Comparison of ENCODE assay signal across 19 cellular contexts in the genomic region with DNA sequence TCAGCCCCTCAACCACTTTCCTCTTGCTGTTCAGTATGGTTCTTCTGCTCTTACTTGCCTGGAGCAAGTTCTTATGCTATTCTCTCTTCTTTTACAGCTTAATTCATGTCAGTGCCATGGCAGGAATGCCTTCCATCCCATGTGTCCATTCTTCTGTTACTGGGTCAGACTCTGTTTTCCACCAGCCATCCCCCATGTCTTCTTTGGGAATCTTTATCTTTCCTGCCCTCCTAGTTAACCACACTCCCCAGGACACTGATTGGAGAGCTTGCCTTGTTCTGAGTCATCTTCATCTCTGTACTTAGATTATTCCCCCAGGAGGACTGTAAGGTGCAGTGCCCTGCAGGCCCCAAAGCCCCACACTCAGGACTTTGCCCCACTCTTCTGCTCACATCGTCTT. TPM values are rescaled to one million over a fixed set of nuclear protein-coding genes. Genes with fewer than 3 reads are reported as not detected.
A peak's percentile ranks its signal among the peaks of the same experiment; 100 is the strongest.
DNase-seq lines count a peak whose midpoint lies in the region; ATAC-seq and TF ChIP-seq lines count a peak whose summit lies in the region.
"Had no signal": no experiment of that assay in that cellular context is flagged by ENCODE, and none has a peak within 500 bp of the region (broad histone marks: within the 10 kb centered on the region; RNA-seq: fewer than 3 reads in every experiment).

No MANE protein-coding gene starts in this region.

- H3K79me2 ChIP-seq in PC-9 (ENCODE audit: low read depth) (peaks cover 92% of the 10 kb centered on the region), fibroblast of lung (ENCODE audit: control insufficient read depth, insufficient read depth, low read length) (peaks cover 76% of the 10 kb centered on the region)

- H3K4me3 Mint-ChIP-seq in Calu3 (ENCODE audit: low read depth, unreplicated experiment) (peak overlapping the region; percentile 91), neural crest cell (peak overlapping the region; percentile 66)
- H3K4me3 Mint-ChIP-seq: central memory CD8-positive, alpha-beta T cell had no signal

- no peaks in the 10 kb centered on the region for H3K9me2 ChIP-seq in PC-9 (ENCODE audit: insufficient read depth)

- H3K9ac ChIP-seq in fibroblast of lung (ENCODE audit: insufficient read depth, low read length): no peak overlapping the region

- peak overlapping the region; percentile 99; the same call in 1 of the 2 replicates for H3K4me3 ChIP-seq in PC-9
- peak overlapping the region in 1 of 4 experiments; percentile 6 for H3K4me3 ChIP-seq in fibroblast of lung (replicated peaks in 1 of 4; ENCODE audit: control extremely low read depth in 1 of 4, insufficient read depth in 1 of 4, low read depth in 3 of 4, low read length in 4 of 4)
- H3K4me3 ChIP-seq: gastrocnemius medialis had no signal

- CTCF ChIA-PET in Calu3 (lab: Charles Lee) (interaction anchor here (1.0 to 4.4 kb wide), 3 partner anchors 9 to 78 kb away, joined by 5 to 26 read pairs (median 6); no protein-coding TSS in a partner anchor), PC-9 (lab: Charles Lee) (no interaction called here)

- H4K20me1 ChIP-seq in PC-9 (ENCODE audit: insufficient read depth) (peaks cover 23% of the 10 kb centered on the region), fibroblast of lung (ENCODE audit: control insufficient read depth, extremely low read depth, insufficient read depth, low read length) (no peaks in the 10 kb centered on the region)

- peaks cover 2% of the 10 kb centered on the region for H3K9me3 Mint-ChIP-seq in Calu3 (ENCODE audit: low read depth, unreplicated experiment)
- H3K9me3 Mint-ChIP-seq in neural crest cell: no peaks in the 10 kb centered on the region
- H3K9me3 Mint-ChIP-seq: central memory CD8-positive, alpha-beta T cell had no signal

- TF ChIP-seq CTCF in Calu3 (IDR thresholded peaks at IDR 0.05; ENCODE audit: unreplicated experiment): no peak
- no peak for TF ChIP-seq CTCF in PC-9 (conservative IDR thresholded peaks at IDR 0.05)
- TF ChIP-seq CTCF in fibroblast of lung (conservative IDR thresholded peaks at IDR 0.05 in 1 of 2, IDR thresholded peaks at IDR 0.05 in 1 of 2; ENCODE audit: low read depth in 1 of 2, low read length in 2 of 2): no peak
- TF ChIP-seq CTCF in neural crest cell (conservative IDR thresholded peaks at IDR 0.05): no peak

- intact Hi-C loops in Calu3 (cut with micrococcal nuclease; ENCODE audit: unreplicated experiment) (loop anchor here (5.0 to 10.0 kb wide), 4 partner anchors 44 to 241 kb away; no protein-coding TSS in a partner anchor), PC-9 (cut with micrococcal nuclease; ENCODE audit: unreplicated experiment) (loop anchor here (5.0 to 10.0 kb wide), 3 partner anchors 59 to 269 kb away; no protein-coding TSS in a partner anchor)

- POLR2A ChIA-PET in PC-9 (lab: Charles Lee; ENCODE audit: unreplicated experiment): no interaction called here

- H3K27ac Mint-ChIP-seq in Calu3 (ENCODE audit: unreplicated experiment) (peak overlapping the region; percentile 92), neural crest cell (ENCODE audit: unreplicated experiment) (no peak overlapping the region)

- H2AFZ ChIP-seq in PC-9 (no peak overlapping the region), fibroblast of lung (ENCODE audit: low read length) (no peak overlapping the region)

- H3K27me3 Mint-ChIP-seq in Calu3 (ENCODE audit: unreplicated experiment) (no peaks in the 10 kb centered on the region), neural crest cell (ENCODE audit: low read depth) (no peaks in the 10 kb centered on the region)
- H3K27me3 Mint-ChIP-seq: central memory CD8-positive, alpha-beta T cell had no signal

- BruUV-seq in Calu3 (replicated peaks; lab: Mats Ljungman, UMichigan) (no TSS peak), PC-9 (replicated peaks; lab: Mats Ljungman, UMichigan) (no TSS peak)

- H3K36me3 ChIP-seq in PC-9 (ENCODE audit: low read depth) (peaks cover 18% of the 10 kb centered on the region), fibroblast of lung (ENCODE audit: control insufficient read depth, insufficient read depth, low read length) (peaks cover 4% of the 10 kb centered on the region)
- H3K36me3 ChIP-seq: gastrocnemius medialis had no signal

- H3K36me3 Mint-ChIP-seq in Calu3 (ENCODE audit: insufficient read depth, unreplicated experiment): peaks cover 50% of the 10 kb centered on the region
- H3K36me3 Mint-ChIP-seq in neural crest cell (ENCODE audit: low read depth): peaks cover 7% of the 10 kb centered on the region

- H3K4me1 ChIP-seq in PC-9 (replicated peaks; ENCODE audit: insufficient read depth): peaks cover 65% of the 10 kb centered on the region
- peaks cover 2% of the 10 kb centered on the region for H3K4me1 ChIP-seq in fibroblast of lung (ENCODE audit: control insufficient read depth, extremely low read depth, insufficient read depth, low read length)

- H3K4me1 Mint-ChIP-seq in Calu3 (ENCODE audit: low read depth, unreplicated experiment): peaks cover 57% of the 10 kb centered on the region
- peaks cover 52% of the 10 kb centered on the region for H3K4me1 Mint-ChIP-seq in neural crest cell

- H3K27ac ChIP-seq in PC-9 (no peak overlapping the region), fibroblast of lung (ENCODE audit: insufficient read depth, low read length) (no peak overlapping the region)
- H3K27ac ChIP-seq: gastrocnemius medialis had no signal

- H3K9me3 ChIP-seq in PC-9 (ENCODE audit: insufficient read depth, low read depth) (no peaks in the 10 kb centered on the region), fibroblast of lung (ENCODE audit: control insufficient read depth, insufficient read depth, low read depth, low read length) (no peaks in the 10 kb centered on the region)
- H3K9me3 ChIP-seq: gastrocnemius medialis had no signal

- no peak for DNase-seq in Calu3
- DNase-seq in PC-9: no peak
- peak in 1 of 2 donors; percentile 51 for DNase-seq in fibroblast of lung (ENCODE audit: low read depth in 2 of 2)
- DNase-seq in neural crest cell (ENCODE audit: low read depth, low spot score): no peak
- DNase-seq in NCI-H524 treated with DMSO at 0.1 percent for 48 hours (lab: John Stamatoyannopoulos, UW): no peak
- no peak for DNase-seq in NCI-H2196 treated with DMSO at 0.1 percent for 48 hours (lab: John Stamatoyannopoulos, UW; ENCODE audit: unreplicated experiment)
- no peak for DNase-seq in stimulated activated naive CD4-positive, alpha-beta T cell (lab: John Stamatoyannopoulos, UW)
- DNase-seq: activated naive CD4-positive, alpha-beta T cell treated with Interleukin-2 at 50 U/mL for 16 hours; activated T-cell treated with anti-CD3 and anti-CD28 coated beads, Interleukin-2, amount 50 U/mL, for 48 hours; amniotic stem cell; gastrocnemius medialis; HCEC 1CT; KG1; kidney glomerular epithelial cell; NCI-H1694; substantia nigra had no signal

- H3K27me3 ChIP-seq in PC-9 (ENCODE audit: insufficient read depth, low read depth): no peaks in the 10 kb centered on the region
- H3K27me3 ChIP-seq in fibroblast of lung (ENCODE audit: control insufficient read depth, insufficient read depth, low read length): no peaks in the 10 kb centered on the region
- H3K27me3 ChIP-seq: gastrocnemius medialis had no signal

- H3K4me2 ChIP-seq in PC-9: peak overlapping the region; percentile 92
- peak overlapping the region; percentile 48 for H3K4me2 ChIP-seq in fibroblast of lung (ENCODE audit: extremely low read depth, insufficient read depth, low read length)

- no peak for ATAC-seq in HG03025 (IDR thresholded peaks at IDR 0.05; ENCODE audit: low FRiP score, unreplicated experiment)
- ATAC-seq: gastrocnemius medialis, sciatic nerve had no signal

- peaks cover 21% of the 10 kb centered on the region; the same call in 1 of the 2 replicates for H3F3A ChIP-seq in PC-9 (ENCODE audit: insufficient read depth, low read depth)

RNA-seq across cellular contexts. Expression of gene ABHD17C, which starts 3.5 kb away (rescaled TPM):
- total RNA-seq in Calu3 (2022) (69.4 and 69.7 TPM in 2 replicates), PC-9 (2021) (35.6 and 42.2 TPM in 2 replicates), fibroblast of lung (9.8 and 14.0 TPM in 2 replicates), neural crest cell (23.5 and 26.5 TPM in 2 replicates)
- polyA plus RNA-seq in fibroblast of lung: 38.2 and 38.7 TPM in 2 replicates
- 23.5 and 25.7 TPM in 2 replicates for polyA plus RNA-seq in fibroblast of lung (2012)
- polyA minus RNA-seq in fibroblast of lung (ENCODE audit: low replicate concordance): 7.6 and 35.5 TPM in 2 replicates
